ENCODE assay signal across 1 cellular context in genomic region chr3:4827767-4828166, GRCh38.
TF ChIP-seq lines count a peak whose summit lies in the region.

No MANE protein-coding gene starts in this region.

TF ChIP-seq in GM12878, 131 proteins besides CTCF, POLR2A, EP300 and RAD21 (continued from another document):
- TF ChIP-seq, protein P1, sequence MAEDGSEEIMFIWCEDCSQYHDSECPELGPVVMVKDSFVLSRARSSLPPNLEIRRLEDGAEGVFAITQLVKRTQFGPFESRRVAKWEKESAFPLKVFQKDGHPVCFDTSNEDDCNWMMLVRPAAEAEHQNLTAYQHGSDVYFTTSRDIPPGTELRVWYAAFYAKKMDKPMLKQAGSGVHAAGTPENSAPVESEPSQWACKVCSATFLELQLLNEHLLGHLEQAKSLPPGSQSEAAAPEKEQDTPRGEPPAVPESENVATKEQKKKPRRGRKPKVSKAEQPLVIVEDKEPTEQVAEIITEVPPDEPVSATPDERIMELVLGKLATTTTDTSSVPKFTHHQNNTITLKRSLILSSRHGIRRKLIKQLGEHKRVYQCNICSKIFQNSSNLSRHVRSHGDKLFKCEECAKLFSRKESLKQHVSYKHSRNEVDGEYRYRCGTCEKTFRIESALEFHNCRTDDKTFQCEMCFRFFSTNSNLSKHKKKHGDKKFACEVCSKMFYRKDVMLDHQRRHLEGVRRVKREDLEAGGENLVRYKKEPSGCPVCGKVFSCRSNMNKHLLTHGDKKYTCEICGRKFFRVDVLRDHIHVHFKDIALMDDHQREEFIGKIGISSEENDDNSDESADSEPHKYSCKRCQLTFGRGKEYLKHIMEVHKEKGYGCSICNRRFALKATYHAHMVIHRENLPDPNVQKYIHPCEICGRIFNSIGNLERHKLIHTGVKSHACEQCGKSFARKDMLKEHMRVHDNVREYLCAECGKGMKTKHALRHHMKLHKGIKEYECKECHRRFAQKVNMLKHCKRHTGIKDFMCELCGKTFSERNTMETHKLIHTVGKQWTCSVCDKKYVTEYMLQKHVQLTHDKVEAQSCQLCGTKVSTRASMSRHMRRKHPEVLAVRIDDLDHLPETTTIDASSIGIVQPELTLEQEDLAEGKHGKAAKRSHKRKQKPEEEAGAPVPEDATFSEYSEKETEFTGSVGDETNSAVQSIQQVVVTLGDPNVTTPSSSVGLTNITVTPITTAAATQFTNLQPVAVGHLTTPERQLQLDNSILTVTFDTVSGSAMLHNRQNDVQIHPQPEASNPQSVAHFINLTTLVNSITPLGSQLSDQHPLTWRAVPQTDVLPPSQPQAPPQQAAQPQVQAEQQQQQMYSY (CRISPR knock-in tag; IDR thresholded peaks at IDR 0.05): no peak
